ENCODE assay signal across 20 cellular contexts in the genomic region with DNA sequence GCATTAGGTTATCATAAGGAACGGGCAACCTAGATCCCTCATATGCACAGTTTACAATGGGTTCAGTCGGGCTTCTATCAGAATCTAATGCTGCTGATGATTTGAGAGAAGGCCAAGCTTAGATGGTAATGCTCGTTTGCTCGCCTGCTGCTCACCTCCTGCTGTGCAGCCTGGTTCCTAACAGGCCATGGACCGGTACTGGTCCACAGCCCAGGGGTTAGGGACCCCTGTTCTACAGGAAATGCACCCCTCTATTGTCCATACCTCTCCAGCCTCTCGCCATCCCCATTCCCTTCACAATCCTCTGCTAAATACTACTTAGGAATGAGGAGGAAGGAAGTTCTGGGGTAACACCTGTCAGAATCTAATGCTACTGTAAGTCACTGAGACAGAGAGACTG.
DNase-seq lines count a peak whose midpoint lies in the region; ATAC-seq, FAIRE-seq and TF ChIP-seq lines count a peak whose summit lies in the region.
"Had no signal": no experiment of that assay in that cellular context is flagged by ENCODE, and none has a peak within 500 bp of the region (broad histone marks: within the 10 kb centered on the region; RNA-seq: fewer than 3 reads in every experiment).

No MANE protein-coding gene starts in this region.

- H3K27me3 ChIP-seq in mammary epithelial cell (ENCODE audit: insufficient read depth, low read length) (no peaks in the 10 kb centered on the region), ascending aorta (no peaks in the 10 kb centered on the region), keratinocyte (ENCODE audit: control insufficient read depth, extremely low read depth, insufficient read depth, low read length) (no peaks in the 10 kb centered on the region)
- H3K27me3 ChIP-seq: left lung, tibial nerve had no signal

- H3K4me3 Mint-ChIP-seq in MCF 10A (ENCODE audit: unreplicated experiment) (no peak overlapping the region), type B pancreatic cell (no peak overlapping the region)
- no peak overlapping the region for H3K4me3 Mint-ChIP-seq in activated naive CD8-positive, alpha-beta T cell treated with anti-CD3 and anti-CD28 coated beads, Interleukin-2, amount 50 U/mL, for 24 hours
- H3K4me3 Mint-ChIP-seq: activated CD4-positive, alpha-beta memory T cell treated with anti-CD3 and anti-CD28 coated beads for 36 hours; stimulated activated naive B cell treated with anti-CD40 and anti-IgM and Interleukin-4, amounts not matched to agents 10 μg/mL and 1 μg/mL and 100 μg/mL, for 72 hours had no signal

- CTCF ChIA-PET in MCF 10A (lab: Yijun Ruan, JAX) (interaction anchor here (0.8 kb wide), 1 partner anchor 525 kb away, joined by 4 read pairs; no protein-coding TSS in a partner anchor), mammary epithelial cell (lab: Charles Lee; ENCODE audit: low non-redundant PET) (no interaction called here)

- in situ Hi-C loops in mammary epithelial cell (cut with MboI; ENCODE audit: low sequenced_read_pairs in 2 of 2): no loop called here

- H3K4me1 ChIP-seq in mammary epithelial cell (ENCODE audit: insufficient read depth, low read length) (peaks cover 30% of the 10 kb centered on the region), ascending aorta (peaks cover 0 to 12% of the 10 kb centered on the region in 2 donors), keratinocyte (ENCODE audit: control insufficient read depth, extremely low read depth, insufficient read depth, low read length) (peaks cover 27% of the 10 kb centered on the region)
- H3K4me1 ChIP-seq: left lung had no signal

- H3K9ac ChIP-seq in mammary epithelial cell (ENCODE audit: insufficient read depth, low read length): no peak overlapping the region
- H3K9ac ChIP-seq in keratinocyte (ENCODE audit: control insufficient read depth, extremely low read depth, insufficient read depth, low read length): no peak overlapping the region
- H3K9ac ChIP-seq: KMS-11 had no signal

- H3K9me3 Mint-ChIP-seq in MCF 10A (ENCODE audit: unreplicated experiment) (no peaks in the 10 kb centered on the region), type B pancreatic cell (no peaks in the 10 kb centered on the region)
- H3K9me3 Mint-ChIP-seq in activated naive CD8-positive, alpha-beta T cell treated with anti-CD3 and anti-CD28 coated beads, Interleukin-2, amount 50 U/mL, for 24 hours: no peaks in the 10 kb centered on the region
- H3K9me3 Mint-ChIP-seq: activated CD4-positive, alpha-beta memory T cell treated with anti-CD3 and anti-CD28 coated beads for 36 hours; stimulated activated naive B cell treated with anti-CD40 and anti-IgM and Interleukin-4, amounts not matched to agents 10 μg/mL and 1 μg/mL and 100 μg/mL, for 72 hours had no signal

- H3K27me3 Mint-ChIP-seq in MCF 10A (ENCODE audit: insufficient read depth, unreplicated experiment): no peaks in the 10 kb centered on the region
- H3K27me3 Mint-ChIP-seq in type B pancreatic cell: no peaks in the 10 kb centered on the region
- H3K27me3 Mint-ChIP-seq in activated naive CD8-positive, alpha-beta T cell treated with anti-CD3 and anti-CD28 coated beads, Interleukin-2, amount 50 U/mL, for 24 hours: no peaks in the 10 kb centered on the region
- H3K27me3 Mint-ChIP-seq: activated CD4-positive, alpha-beta memory T cell treated with anti-CD3 and anti-CD28 coated beads for 36 hours; stimulated activated naive B cell treated with anti-CD40 and anti-IgM and Interleukin-4, amounts not matched to agents 10 μg/mL and 1 μg/mL and 100 μg/mL, for 72 hours had no signal

- H3K4me1 Mint-ChIP-seq in MCF 10A (ENCODE audit: insufficient read depth, unreplicated experiment) (peaks cover 21% of the 10 kb centered on the region), type B pancreatic cell (ENCODE audit: unreplicated experiment) (peaks cover 26% of the 10 kb centered on the region)
- H3K4me1 Mint-ChIP-seq in activated naive CD8-positive, alpha-beta T cell treated with anti-CD3 and anti-CD28 coated beads, Interleukin-2, amount 50 U/mL, for 24 hours: peaks cover 7% of the 10 kb centered on the region
- H3K4me1 Mint-ChIP-seq: stimulated activated naive B cell treated with anti-CD40 and anti-IgM and Interleukin-4, amounts not matched to agents 10 μg/mL and 1 μg/mL and 100 μg/mL, for 72 hours had no signal

- 97% methylated on average over 6 of the region's 6 CpGs for WGBS in mammary epithelial cell (ENCODE audit: low coverage, missing lambda C conversion rate)

- no peak overlapping the region for H3K4me3 ChIP-seq in mammary epithelial cell (replicated peaks in 1 of 3; ENCODE audit: insufficient read depth in 1 of 3, low read depth in 2 of 3, low read length in 3 of 3)
- H3K4me3 ChIP-seq in ascending aorta: no peak overlapping the region
- no peak overlapping the region for H3K4me3 ChIP-seq in keratinocyte (ENCODE audit: control insufficient read depth in 2 of 3, extremely low read depth in 1 of 3, insufficient read depth in 2 of 3, low read depth in 1 of 3, low read length in 3 of 3)
- H3K4me3 ChIP-seq: left lung, tibial nerve had no signal

- intact Hi-C loops in MCF 10A (cut with micrococcal nuclease) (loop anchor here (2.0 kb wide), 1 partner anchor 42 kb away; no protein-coding TSS in a partner anchor), mammary epithelial cell (cut with micrococcal nuclease) (no loop called here), ascending aorta (cut with DNase I) (no loop called here)

- H3K79me2 ChIP-seq in mammary epithelial cell (ENCODE audit: insufficient read depth, low read length) (no peaks in the 10 kb centered on the region), keratinocyte (ENCODE audit: control insufficient read depth, insufficient read depth, low read length) (no peaks in the 10 kb centered on the region)

- BruUV-seq in MCF 10A (replicated peaks; lab: Mats Ljungman, UMichigan) (no TSS peak), mammary epithelial cell (replicated peaks; lab: Mats Ljungman, UMichigan) (no TSS peak)

- H3K36me3 ChIP-seq in mammary epithelial cell (ENCODE audit: insufficient read depth, low read length): peaks cover 3% of the 10 kb centered on the region
- no peaks in the 10 kb centered on the region for H3K36me3 ChIP-seq in ascending aorta
- H3K36me3 ChIP-seq in keratinocyte (ENCODE audit: control insufficient read depth in 2 of 2, extremely low read depth in 1 of 2, insufficient read depth in 2 of 2, low read length in 2 of 2): peaks cover 0 to 7% of the 10 kb centered on the region in 2 experiments

- no peak for FAIRE-seq in keratinocyte (lab: Jason Lieb, UNC)
- FAIRE-seq: GM18507 had no signal

- dilution Hi-C loops in mammary epithelial cell (cut with HindIII; ENCODE audit: low sequenced_read_pairs) (no loop called here), keratinocyte (cut with MboI; ENCODE audit: extremely low pct_ligation_motif_present, low sequenced_read_pairs) (no loop called here)

- H3K27ac ChIP-seq in mammary epithelial cell (ENCODE audit: insufficient read depth, low read depth, low read length) (no peak overlapping the region), ascending aorta (peak overlapping the region; percentile 54 to 73), keratinocyte (ENCODE audit: control insufficient read depth, insufficient read depth, low read length) (peak overlapping the region; percentile 65)
- H3K27ac ChIP-seq: KMS-11, tibial nerve had no signal

- no peak for ATAC-seq in activated naive CD8-positive, alpha-beta T cell treated with anti-CD3 and anti-CD28 coated beads, Interleukin-2, amount 50 U/mL, for 24 hours
- ATAC-seq: stimulated activated naive B cell treated with anti-CD40 and anti-IgM and Interleukin-4, amounts not matched to agents 10 μg/mL and 1 μg/mL and 100 μg/mL, for 72 hours had no signal

- no peaks in the 10 kb centered on the region for H3K9me1 ChIP-seq in keratinocyte (ENCODE audit: control insufficient read depth, extremely low read depth, insufficient read depth, low read length)

- H4K20me1 ChIP-seq in mammary epithelial cell (ENCODE audit: insufficient read depth, low read length) (no peaks in the 10 kb centered on the region), keratinocyte (ENCODE audit: control insufficient read depth, extremely low read depth, insufficient read depth, low read length) (no peaks in the 10 kb centered on the region)

- H3K4me2 ChIP-seq in mammary epithelial cell (ENCODE audit: insufficient read depth, low read depth, low read length) (no peak overlapping the region), keratinocyte (ENCODE audit: control insufficient read depth, extremely low read depth, insufficient read depth, low read depth, low read length) (no peak overlapping the region)
- H3K4me2 ChIP-seq: KMS-11 had no signal

- POLR2A ChIA-PET in MCF 10A (lab: Yijun Ruan, JAX): interaction anchor here (2.6 kb wide), 1 partner anchor 8 kb away, joined by 10 read pairs; no protein-coding TSS in a partner anchor

- no peak for TF ChIP-seq CTCF in MCF 10A (IDR thresholded peaks at IDR 0.05; ENCODE audit: unreplicated experiment)
- TF ChIP-seq CTCF in mammary epithelial cell (conservative IDR thresholded peaks at IDR 0.05 in 1 of 2, IDR thresholded peaks at IDR 0.05 in 1 of 2; ENCODE audit: extremely low read depth in 1 of 2, insufficient read depth in 1 of 2, low read depth in 1 of 2, low read length in 2 of 2): no peak
- TF ChIP-seq CTCF in ascending aorta (IDR thresholded peaks at IDR 0.05): no peak
- TF ChIP-seq CTCF in keratinocyte (optimal IDR thresholded peaks at IDR 0.05 in 1 of 3, IDR thresholded peaks at IDR 0.05 in 1 of 3, conservative IDR thresholded peaks at IDR 0.05 in 1 of 3; ENCODE audit: extremely low read depth in 1 of 3, insufficient read depth in 2 of 3, low read length in 3 of 3): no peak
- TF ChIP-seq CTCF in type B pancreatic cell (conservative IDR thresholded peaks at IDR 0.05): no peak

- H3K27ac Mint-ChIP-seq in MCF 10A (ENCODE audit: low read depth, unreplicated experiment) (peak overlapping the region; percentile 79), type B pancreatic cell (peak overlapping the region; percentile 9)
- H3K27ac Mint-ChIP-seq in activated naive CD8-positive, alpha-beta T cell treated with anti-CD3 and anti-CD28 coated beads, Interleukin-2, amount 50 U/mL, for 24 hours: no peak overlapping the region
- H3K27ac Mint-ChIP-seq: activated CD4-positive, alpha-beta memory T cell treated with anti-CD3 and anti-CD28 coated beads for 36 hours had no signal

- DNase-seq in MCF 10A (ENCODE audit: unreplicated experiment): no peak
- no peak for DNase-seq in mammary epithelial cell
- DNase-seq in ascending aorta (ENCODE audit: low spot score in 2 of 2): no peak
- DNase-seq in keratinocyte (ENCODE audit: low read depth, low spot score): no peak
- no peak for DNase-seq in type B pancreatic cell (ENCODE audit: extremely low spot score, unreplicated experiment)
- no peak for DNase-seq in NCI-H748 treated with DMSO at 0.1 percent for 48 hours (lab: John Stamatoyannopoulos, UW)
- no peak for DNase-seq in activated naive CD8-positive, alpha-beta T cell treated with anti-CD3 and anti-CD28 coated beads, Interleukin-2, amount 50 U/mL, for 24 hours
- DNase-seq in COLO829 (ENCODE audit: low spot score): no peak
- DNase-seq: activated CD4-positive, alpha-beta memory T cell treated with anti-CD3 and anti-CD28 coated beads for 36 hours; activated T-cell treated with anti-CD3 and anti-CD28 coated beads, Interleukin-2, amount 50 U/mL, for 48 hours; central memory CD4-positive, alpha-beta T cell; DND-41; NCI-H1092 treated with DMSO at 0.1 percent for 48 hours; NCI-H82; stimulated activated CD4-positive, alpha-beta T cell treated with anti-CD3 and anti-CD28 coated beads, Interleukin-12 subunit alpha, Interleukin-12 subunit beta, amount 100 ng/mL, for 4 hours; stimulated activated naive B cell treated with anti-CD40 and anti-IgM and Interleukin-4, amounts not matched to agents 10 μg/mL and 1 μg/mL and 100 μg/mL, for 72 hours had no signal

- H2AFZ ChIP-seq in mammary epithelial cell (ENCODE audit: low read depth, low read length): no peak overlapping the region
- no peak overlapping the region for H2AFZ ChIP-seq in keratinocyte (ENCODE audit: control insufficient read depth, low read length)

- H3K9me3 ChIP-seq in mammary epithelial cell (replicated peaks; ENCODE audit: insufficient read depth, low read length) (no peaks in the 10 kb centered on the region), ascending aorta (no peaks in the 10 kb centered on the region), keratinocyte (ENCODE audit: control insufficient read depth, low read depth, low read length) (no peaks in the 10 kb centered on the region)
- H3K9me3 ChIP-seq: left lung, tibial nerve had no signal

- H3K36me3 Mint-ChIP-seq in MCF 10A (ENCODE audit: insufficient read depth, unreplicated experiment): peaks cover 10% of the 10 kb centered on the region
- peaks cover 20% of the 10 kb centered on the region for H3K36me3 Mint-ChIP-seq in type B pancreatic cell
- peaks cover 53% of the 10 kb centered on the region for H3K36me3 Mint-ChIP-seq in activated naive CD8-positive, alpha-beta T cell treated with anti-CD3 and anti-CD28 coated beads, Interleukin-2, amount 50 U/mL, for 24 hours (ENCODE audit: low read depth)
